ENCODE assay signal across 9 cellular contexts in the genomic region with DNA sequence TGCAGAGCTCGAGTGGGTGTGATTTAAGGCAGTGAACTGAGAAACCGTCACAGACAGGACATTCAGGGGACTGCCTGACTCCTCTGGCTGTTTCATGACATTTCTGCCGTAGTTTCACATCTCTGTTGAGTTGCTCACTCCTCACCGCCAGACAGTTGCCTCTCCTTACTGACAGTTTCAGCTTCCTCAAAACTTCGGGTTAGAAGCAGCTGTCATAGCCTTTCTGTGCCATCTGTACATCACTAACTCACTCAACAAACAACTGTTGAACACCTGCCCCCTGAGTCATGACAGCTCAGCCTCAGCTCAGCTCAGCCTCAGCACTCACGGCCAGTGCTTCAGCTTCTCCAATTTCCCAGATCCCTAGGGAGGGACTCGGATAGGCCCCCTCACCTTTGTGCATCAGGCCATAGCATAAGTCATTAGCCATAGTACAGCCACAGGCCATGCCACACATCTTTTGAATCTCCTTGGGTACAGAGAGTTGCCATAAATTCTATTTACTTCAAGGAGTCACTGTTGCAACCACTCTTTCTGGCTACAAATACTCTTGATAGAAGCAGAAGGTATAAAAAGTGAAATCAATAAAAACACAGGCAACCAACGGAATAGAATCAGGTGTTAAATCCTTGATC. TPM values are rescaled to one million over a fixed set of nuclear protein-coding genes. Genes with fewer than 3 reads are reported as not detected.
DNase-seq lines count a peak whose midpoint lies in the region; ATAC-seq and TF ChIP-seq lines count a peak whose summit lies in the region.
"Had no signal": no experiment of that assay in that cellular context is flagged by ENCODE, and none has a peak within 500 bp of the region (broad histone marks: within the 10 kb centered on the region; RNA-seq: fewer than 3 reads in every experiment).

No MANE protein-coding gene starts in this region.

- TF ChIP-seq CTCF in OCI-LY1 (IDR thresholded peaks at IDR 0.05; ENCODE audit: low read length) (no peak), lower lobe of right lung (IDR thresholded peaks at IDR 0.05) (no peak)

- H3K4me3 ChIP-seq in OCI-LY1 (ENCODE audit: low read depth, low read length, poor library complexity, severe bottlenecking): no peak overlapping the region
- no peak overlapping the region for H3K4me3 ChIP-seq in lower lobe of right lung

- no peak overlapping the region for H2AFZ ChIP-seq in OCI-LY1 (ENCODE audit: low read length)

- no peaks in the 10 kb centered on the region for H3K36me3 Mint-ChIP-seq in activated CD4-positive, alpha-beta T cell treated with anti-CD3 and anti-CD28 coated beads, Interleukin-2, amount 10 ng/mL, durations not matched to agents 7 days and 5 days (ENCODE audit: low read depth)

- H3K27me3 Mint-ChIP-seq in activated CD4-positive, alpha-beta T cell treated with anti-CD3 and anti-CD28 coated beads, Interleukin-2, amount 10 ng/mL, durations not matched to agents 7 days and 5 days: no peaks in the 10 kb centered on the region

- H3K9ac ChIP-seq in OCI-LY1 (ENCODE audit: low read length): no peak overlapping the region

- peak overlapping the region; percentile 50 for H3K4me2 ChIP-seq in OCI-LY1 (ENCODE audit: low read length)

- H3K4me3 Mint-ChIP-seq in activated CD4-positive, alpha-beta T cell treated with anti-CD3 and anti-CD28 coated beads, Interleukin-2, amount 10 ng/mL, durations not matched to agents 7 days and 5 days: peak overlapping the region; percentile 28

- H3K36me3 ChIP-seq in OCI-LY1 (ENCODE audit: insufficient read depth, low read length): no peaks in the 10 kb centered on the region; the same call in 1 of the 2 replicates
- no peaks in the 10 kb centered on the region for H3K36me3 ChIP-seq in lower lobe of right lung

- peak; percentile 9 for DNase-seq in activated CD4-positive, alpha-beta T cell treated with anti-CD3 and anti-CD28 coated beads, Interleukin-2, amount 10 ng/mL, durations not matched to agents 7 days and 5 days
- no peak for DNase-seq in activated CD4-positive, alpha-beta T cell treated with anti-CD3 and anti-CD28 coated beads, Interleukin-2, amount 50 U/mL, for 1 hour
- DNase-seq in lower lobe of right lung (peak; percentile 47), NCI-H2227 (lab: John Stamatoyannopoulos, UW; ENCODE audit: unreplicated experiment) (no peak), NCI-H748 treated with DMSO at 0.1 percent for 48 hours (lab: John Stamatoyannopoulos, UW) (no peak)
- DNase-seq in effector CD4-positive, alpha-beta T cell: no peak

- H3K9me2 ChIP-seq in OCI-LY1 (ENCODE audit: low read depth, low read length): no peaks in the 10 kb centered on the region

- no peaks in the 10 kb centered on the region for H3K9me3 Mint-ChIP-seq in activated CD4-positive, alpha-beta T cell treated with anti-CD3 and anti-CD28 coated beads, Interleukin-2, amount 10 ng/mL, durations not matched to agents 7 days and 5 days

- no peaks in the 10 kb centered on the region for H3K27me3 ChIP-seq in OCI-LY1 (ENCODE audit: insufficient read depth, low read length)
- no peaks in the 10 kb centered on the region for H3K27me3 ChIP-seq in lower lobe of right lung (ENCODE audit: low read depth)

- H3K9me3 ChIP-seq in OCI-LY1 (ENCODE audit: low read length): no peaks in the 10 kb centered on the region
- H3K9me3 ChIP-seq in lower lobe of right lung: no peaks in the 10 kb centered on the region

- H3F3A ChIP-seq in OCI-LY1 (ENCODE audit: insufficient read depth, low read length): no peaks in the 10 kb centered on the region

- no peaks in the 10 kb centered on the region for H4K20me1 ChIP-seq in OCI-LY1 (ENCODE audit: insufficient read depth, low read length)

- H3K4me1 Mint-ChIP-seq in activated CD4-positive, alpha-beta T cell treated with anti-CD3 and anti-CD28 coated beads, Interleukin-2, amount 10 ng/mL, durations not matched to agents 7 days and 5 days: peaks cover 18% of the 10 kb centered on the region

- intact Hi-C loops in lower lobe of right lung (cut with DNase I): no loop called here

- H3K79me2 ChIP-seq in OCI-LY1 (ENCODE audit: insufficient read depth, low read length): no peaks in the 10 kb centered on the region

- H3K27ac ChIP-seq in OCI-LY1 (ENCODE audit: low read depth, low read length, poor library complexity, severe bottlenecking) (peak overlapping the region; percentile 66), lower lobe of right lung (peak overlapping the region; percentile 63)

- POLR2A ChIA-PET in activated CD4-positive, alpha-beta T cell treated with anti-CD3 and anti-CD28 coated beads, Interleukin-2, amount 10 ng/mL, durations not matched to agents 7 days and 5 days (lab: Charles Lee): interaction anchor here (1.1 kb wide), 1 partner anchor 85 kb away, joined by 6 read pairs; no protein-coding TSS in a partner anchor

- H3K27ac Mint-ChIP-seq in activated CD4-positive, alpha-beta T cell treated with anti-CD3 and anti-CD28 coated beads, Interleukin-2, amount 10 ng/mL, durations not matched to agents 7 days and 5 days: peak overlapping the region; percentile 83

- H3K4me1 ChIP-seq in OCI-LY1 (ENCODE audit: insufficient read depth, low read length, severe bottlenecking) (peaks cover 23% of the 10 kb centered on the region), lower lobe of right lung (peaks cover 8% of the 10 kb centered on the region)

- CTCF ChIA-PET in activated CD4-positive, alpha-beta T cell treated with anti-CD3 and anti-CD28 coated beads, Interleukin-2, amount 10 ng/mL, durations not matched to agents 7 days and 5 days (lab: Charles Lee): interaction anchor here (0.6 to 1.8 kb wide), 3 partner anchors 10 to 56 kb away, joined by 4 to 5 read pairs (median 4); no protein-coding TSS in a partner anchor

- ATAC-seq in HG02884 (IDR thresholded peaks at IDR 0.05; ENCODE audit: unreplicated experiment): peak; percentile 82
- peak; percentile 71 to 91 for ATAC-seq in lower lobe of right lung

RNA-seq across cellular contexts. Expression of a gene that starts 6.2 kb away (rescaled TPM):
- 10 to 100 TPM; 24.9 to 28.4 TPM for total RNA-seq in activated CD4-positive, alpha-beta T cell treated with anti-CD3 and anti-CD28 coated beads, Interleukin-2, amount 10 ng/mL, durations not matched to agents 7 days and 5 days
- 30.0 TPM for total RNA-seq in lower lobe of right lung

RNA-seq across cellular contexts. Expression of a gene that starts 23.3 kb away (rescaled TPM):
- under 1 TPM in 1 of 2 experiments, not detected in 1; 0.10 TPM for total RNA-seq in activated CD4-positive, alpha-beta T cell treated with anti-CD3 and anti-CD28 coated beads, Interleukin-2, amount 10 ng/mL, durations not matched to agents 7 days and 5 days
- total RNA-seq in lower lobe of right lung: 5.3 TPM
- total RNA-seq: glomerular endothelial cell had no signal

Comparison
In these comparisons a context has a peak if more than half of its experiments do, and no peak if none do; other contexts are left out.
1. DNase-seq: peak in activated CD4-positive, alpha-beta T cell treated with anti-CD3 and anti-CD28 coated beads, Interleukin-2, amount 10 ng/mL, durations not matched to agents 7 days and 5 days (single experiment) and lower lobe of right lung (single experiment); none in activated CD4-positive, alpha-beta T cell treated with anti-CD3 and anti-CD28 coated beads, Interleukin-2, amount 50 U/mL, for 1 hour (single experiment), NCI-H2227 (single experiment), effector CD4-positive, alpha-beta T cell (single experiment) and NCI-H748 treated with DMSO at 0.1 percent for 48 hours (single experiment).